9 cellular contexts compared by ENCODE assay signal in genomic region chr15:55282284-55282833, GRCh38. TPM values are rescaled to one million over a fixed set of nuclear protein-coding genes. Genes with fewer than 3 reads are reported as not detected.
A peak's percentile ranks its signal among the peaks of the same experiment; 100 is the strongest.
DNase-seq lines count a peak whose midpoint lies in the region; ATAC-seq and TF ChIP-seq lines count a peak whose summit lies in the region.
"Had no signal": no experiment of that assay in that cellular context is flagged by ENCODE, and none has a peak within 500 bp of the region (broad histone marks: within the 10 kb centered on the region; RNA-seq: fewer than 3 reads in every experiment).

No MANE protein-coding gene starts in this region.

- H3K9ac ChIP-seq in adipocyte (ENCODE audit: low read length): peak overlapping the region; percentile 7

- POLR2A ChIA-PET in BJ (lab: Charles Lee): no interaction called here

- no peak overlapping the region for H3K27ac Mint-ChIP-seq in mesothelial cell of epicardium

- H3K4me3 ChIP-seq in BJ (ENCODE audit: low read depth, low read length) (no peak overlapping the region), MG63 (no peak overlapping the region), adipocyte (ENCODE audit: low read length) (peak overlapping the region; percentile 14), lung (no peak overlapping the region)

- ATAC-seq in lung (ENCODE audit: insufficient read depth, low FRiP score) (peak; percentile 64), HG02623 (IDR thresholded peaks at IDR 0.05; ENCODE audit: unreplicated experiment) (no peak), HG03108 (IDR thresholded peaks at IDR 0.05; ENCODE audit: unreplicated experiment) (no peak)

- no peak for TF ChIP-seq CTCF in BJ (IDR thresholded peaks at IDR 0.05; ENCODE audit: insufficient read depth, low read depth, low read length)
- TF ChIP-seq CTCF in lung (IDR thresholded peaks at IDR 0.05; ENCODE audit: control extremely low read depth, extremely low read depth): no peak
- TF ChIP-seq CTCF in mesothelial cell of epicardium (IDR thresholded peaks at IDR 0.05; ENCODE audit: unreplicated experiment): no peak

- peaks cover 7% of the 10 kb centered on the region for H3K36me3 Mint-ChIP-seq in mesothelial cell of epicardium

- no peak overlapping the region for H3K4me3 Mint-ChIP-seq in mesothelial cell of epicardium

- H3K4me1 ChIP-seq in adipocyte (ENCODE audit: control insufficient read depth, insufficient read depth, low read length): peaks cover 11% of the 10 kb centered on the region
- H3K4me1 ChIP-seq in lung (ENCODE audit: control insufficient read depth in 2 of 2, insufficient read depth in 2 of 2, low read length in 2 of 2): peaks cover 0 to 12% of the 10 kb centered on the region in 2 donors

- peaks cover 9% of the 10 kb centered on the region for H3K4me1 Mint-ChIP-seq in mesothelial cell of epicardium

- peak overlapping the region in 1 of 2 donors; percentile 84 for H3K27ac ChIP-seq in lung (ENCODE audit: low read depth in 1 of 2, low read length in 1 of 2)

- CTCF ChIA-PET in BJ (lab: Yijun Ruan, JAX): interaction anchor here (0.6 to 1.2 kb wide), 7 partner anchors 9 to 1393 kb away, joined by 3 to 5 read pairs (median 4); no protein-coding TSS in a partner anchor

- peak; percentile 46 for DNase-seq in BJ (ENCODE audit: low read depth)
- DNase-seq in MG63: peak; percentile 19
- peak; percentile 86 for DNase-seq in adipocyte (ENCODE audit: low read depth)
- no peak for DNase-seq in lung (ENCODE audit: low spot score)
- DNase-seq in SK-N-DZ (ENCODE audit: low spot score): no peak
- DNase-seq in mesothelial cell of epicardium (ENCODE audit: low spot score in 2 of 2, unreplicated experiment in 2 of 2): no peak
- DNase-seq: NCI-H187 treated with DMSO at 0.1 percent for 48 hours had no signal

- H3K27me3 ChIP-seq in BJ (ENCODE audit: control insufficient read depth, insufficient read depth, low read length) (no peaks in the 10 kb centered on the region), MG63 (no peaks in the 10 kb centered on the region), adipocyte (replicated peaks; ENCODE audit: control insufficient read depth, insufficient read depth, low read length) (no peaks in the 10 kb centered on the region), lung (ENCODE audit: control insufficient read depth, insufficient read depth) (no peaks in the 10 kb centered on the region)

- no peaks in the 10 kb centered on the region for H3K9me3 ChIP-seq in MG63
- H3K9me3 ChIP-seq in adipocyte (ENCODE audit: control insufficient read depth, low read length): no peaks in the 10 kb centered on the region
- H3K9me3 ChIP-seq in lung (ENCODE audit: control insufficient read depth in 2 of 2, insufficient read depth in 1 of 2, low read length in 1 of 2): no peaks in the 10 kb centered on the region

- no peaks in the 10 kb centered on the region for H3K27me3 Mint-ChIP-seq in mesothelial cell of epicardium (ENCODE audit: low read depth)

- no peaks in the 10 kb centered on the region; the same call in 1 of the 2 replicates for H3K36me3 ChIP-seq in BJ (ENCODE audit: control insufficient read depth, insufficient read depth, low read length)
- no peaks in the 10 kb centered on the region; the same call in 1 of the 2 replicates for H3K36me3 ChIP-seq in MG63
- no peaks in the 10 kb centered on the region for H3K36me3 ChIP-seq in adipocyte (ENCODE audit: control insufficient read depth, insufficient read depth, low read length, severe bottlenecking)
- no peaks in the 10 kb centered on the region for H3K36me3 ChIP-seq in lung (ENCODE audit: control insufficient read depth in 2 of 2, insufficient read depth in 2 of 2, low read length in 2 of 2)

- H3K9me3 Mint-ChIP-seq in mesothelial cell of epicardium: no peaks in the 10 kb centered on the region

- WGBS in lung, 2 donors: 24 to 54% methylated on average over 5 of the region's 5 CpGs

RNA-seq across cellular contexts. Expression of gene RAB27A, which starts 7.3 kb away (rescaled TPM):
- polyA plus RNA-seq in BJ (2011; rRNA removed): 12.1 and 17.8 TPM in 2 replicates
- 2.3 and 6.5 TPM in 2 replicates for polyA minus RNA-seq in BJ (2011; rRNA and poly(A)+ RNA removed)
- total RNA-seq in MG63 (2014; rRNA removed; shearing (Covaris generic); ENCODE audit: low replicate concordance): 4.3 and 27.5 TPM in 2 replicates
- 10 to 100 TPM; 55.1 to 71.7 TPM for total RNA-seq in lung
- polyA plus RNA-seq in lung: 10 to 100 TPM; 24.4 to 77.1 TPM
- polyA plus RNA-seq in SK-N-DZ (2014; cell fraction: cytosol; rRNA removed): 1.1 and 1.2 TPM in 2 replicates
- 0.84 and 2.1 TPM in 2 replicates for polyA plus RNA-seq in SK-N-DZ (2014; cell fraction: nucleus; rRNA removed)
- total RNA-seq in mesothelial cell of epicardium: 9.5 to 13.1 TPM (median 12.1 TPM) in 3 replicates

RNA-seq across cellular contexts. Expression of gene PIGBOS1, which starts 36.6 kb away (rescaled TPM):
- 12.2 and 16.0 TPM in 2 replicates for polyA plus RNA-seq in BJ (2011; rRNA removed)
- polyA minus RNA-seq in BJ (2011; rRNA and poly(A)+ RNA removed): 2.1 and 2.7 TPM in 2 replicates
- 23.3 and 50.0 TPM in 2 replicates for total RNA-seq in MG63 (2014; rRNA removed; shearing (Covaris generic); ENCODE audit: low replicate concordance)
- 10 to 100 TPM; 12.9 to 17.1 TPM for total RNA-seq in lung
- 10 to 100 TPM; 19.1 to 29.0 TPM for polyA plus RNA-seq in lung
- polyA plus RNA-seq in SK-N-DZ (2014; cell fraction: cytosol; rRNA removed): 24.2 and 41.7 TPM in 2 replicates
- 6.5 and 36.2 TPM in 2 replicates for polyA plus RNA-seq in SK-N-DZ (2014; cell fraction: nucleus; rRNA removed)
- 11.8 to 19.7 TPM (median 15.5 TPM) in 3 replicates for total RNA-seq in mesothelial cell of epicardium

RNA-seq across cellular contexts. Expression of gene PIGB, which starts 36.7 kb away (rescaled TPM):
- 10.1 and 18.5 TPM in 2 replicates for polyA plus RNA-seq in BJ (2011; rRNA removed)
- 6.0 and 12.4 TPM in 2 replicates for polyA minus RNA-seq in BJ (2011; rRNA and poly(A)+ RNA removed)
- total RNA-seq in MG63 (2014; rRNA removed; shearing (Covaris generic); ENCODE audit: low replicate concordance): 11.2 and 12.8 TPM in 2 replicates
- total RNA-seq in lung: 10 to 100 TPM in 1 of 2 donors, 1 to 10 TPM in 1; 9.8 to 15.3 TPM
- polyA plus RNA-seq in lung: 10 to 100 TPM; 10.6 to 17.0 TPM
- polyA plus RNA-seq in SK-N-DZ (2014; cell fraction: cytosol; rRNA removed): 4.8 and 7.1 TPM in 2 replicates
- 9.8 and 12.9 TPM in 2 replicates for polyA plus RNA-seq in SK-N-DZ (2014; cell fraction: nucleus; rRNA removed)
- 14.4 to 19.3 TPM (median 15.4 TPM) in 3 replicates for total RNA-seq in mesothelial cell of epicardium

Comparison
In these comparisons a context has a peak if more than half of its experiments do, and no peak if none do; other contexts are left out.
1. DNase-seq: peak in BJ (single experiment), MG63 (single experiment) and adipocyte (single experiment); none in lung (single experiment), SK-N-DZ (single experiment) and mesothelial cell of epicardium (0 of 2).